23 cellular contexts compared by ENCODE assay signal in genomic region chr4:8239661-8240060, GRCh38. TPM values are rescaled to one million over a fixed set of nuclear protein-coding genes. Genes with fewer than 3 reads are reported as not detected.
"Had no signal": no experiment of that assay in that cellular context is flagged by ENCODE, and none has a peak within 500 bp of the region (broad histone marks: within the 10 kb centered on the region; RNA-seq: fewer than 3 reads in every experiment).

No MANE protein-coding gene starts in this region.

- ATAC-seq: foreskin keratinocyte; left colon; left ventricle myocardium superior; naive thymus-derived CD4-positive, alpha-beta T cell; stimulated activated effector memory CD8-positive, alpha-beta T cell treated with anti-CD3 and anti-CD28 coated beads, Interleukin-12 subunit alpha, Interleukin-12 subunit beta, amount 100 ng/mL, for 72 hours; stimulated activated naive CD8-positive, alpha-beta T cell treated with anti-CD3 and anti-CD28 coated beads, Interleukin-15, Interleukin-2, amounts not matched to agents 100 U/mL and 50 U/mL, for 24 hours had no signal

- H3K27ac ChIP-seq: coronary artery, foreskin keratinocyte, hepatocyte, neutrophil, right atrium auricular region, suprapubic skin, thyroid gland, upper lobe of left lung, uterus had no signal

- H3K79me2 ChIP-seq: hepatocyte had no signal

- H3K36me3 Mint-ChIP-seq: stimulated activated effector memory CD8-positive, alpha-beta T cell treated with anti-CD3 and anti-CD28 coated beads, Interleukin-12 subunit alpha, Interleukin-12 subunit beta, amount 100 ng/mL, for 72 hours had no signal

- H3K4me3 Mint-ChIP-seq: endodermal cell; naive thymus-derived CD4-positive, alpha-beta T cell; nephron progenitor cell; stimulated activated effector memory CD8-positive, alpha-beta T cell treated with anti-CD3 and anti-CD28 coated beads, Interleukin-12 subunit alpha, Interleukin-12 subunit beta, amount 100 ng/mL, for 72 hours had no signal

- H2AFZ ChIP-seq: hepatocyte had no signal

- H3K27me3 ChIP-seq: foreskin keratinocyte, hepatocyte, right atrium auricular region, suprapubic skin, thyroid gland, upper lobe of left lung, uterus had no signal

- H3K27ac Mint-ChIP-seq: endodermal cell; nephron progenitor cell; stimulated activated effector memory CD8-positive, alpha-beta T cell treated with anti-CD3 and anti-CD28 coated beads, Interleukin-12 subunit alpha, Interleukin-12 subunit beta, amount 100 ng/mL, for 72 hours had no signal

- FAIRE-seq: endothelial cell of umbilical vein had no signal

- H3K4me3 ChIP-seq: coronary artery, hepatocyte, right atrium auricular region, smooth muscle cell, suprapubic skin, thyroid gland, upper lobe of left lung, uterus had no signal

- H3K36me3 ChIP-seq: neutrophil, right atrium auricular region, uterus had no signal

- H3K9me3 Mint-ChIP-seq: endodermal cell; naive thymus-derived CD4-positive, alpha-beta T cell; nephron progenitor cell; stimulated activated effector memory CD8-positive, alpha-beta T cell treated with anti-CD3 and anti-CD28 coated beads, Interleukin-12 subunit alpha, Interleukin-12 subunit beta, amount 100 ng/mL, for 72 hours had no signal

- H3K4me2 ChIP-seq: smooth muscle cell had no signal

- DNase-seq: effector CD4-positive, alpha-beta T cell; endodermal cell; erythroblast; foreskin keratinocyte; left colon; left ventricle myocardium superior; naive thymus-derived CD4-positive, alpha-beta T cell; nephron progenitor cell; stimulated activated CD4-positive, alpha-beta T cell treated with anti-CD3 and anti-CD28 coated beads, Interleukin-4, amount 100 ng/mL, for 1 hour; stimulated activated CD8-positive, alpha-beta memory T cell treated with anti-CD3 and anti-CD28 coated beads, Interleukin-4, amount 100 ng/mL, for 48 hours; stimulated activated naive CD8-positive, alpha-beta T cell treated with anti-CD3 and anti-CD28 coated beads, Interleukin-15, Interleukin-2, amounts not matched to agents 100 U/mL and 50 U/mL, for 24 hours; thyroid gland; uterus had no signal

- H3K27me3 Mint-ChIP-seq: naive thymus-derived CD4-positive, alpha-beta T cell had no signal

- H3K4me1 ChIP-seq: foreskin keratinocyte had no signal

- H3K9me3 ChIP-seq: neutrophil, right atrium auricular region, suprapubic skin, thyroid gland, upper lobe of left lung, uterus had no signal

RNA-seq across cellular contexts. Expression of gene HTRA3, which starts 29.9 kb away (rescaled TPM):
- total RNA-seq: foreskin keratinocyte; mononuclear cell; naive thymus-derived CD4-positive, alpha-beta T cell had no signal
- polyA plus RNA-seq: foreskin keratinocyte; naive thymus-derived CD4-positive, alpha-beta T cell had no signal
